ENCODE assay signal across 8 cellular contexts in the genomic region with DNA sequence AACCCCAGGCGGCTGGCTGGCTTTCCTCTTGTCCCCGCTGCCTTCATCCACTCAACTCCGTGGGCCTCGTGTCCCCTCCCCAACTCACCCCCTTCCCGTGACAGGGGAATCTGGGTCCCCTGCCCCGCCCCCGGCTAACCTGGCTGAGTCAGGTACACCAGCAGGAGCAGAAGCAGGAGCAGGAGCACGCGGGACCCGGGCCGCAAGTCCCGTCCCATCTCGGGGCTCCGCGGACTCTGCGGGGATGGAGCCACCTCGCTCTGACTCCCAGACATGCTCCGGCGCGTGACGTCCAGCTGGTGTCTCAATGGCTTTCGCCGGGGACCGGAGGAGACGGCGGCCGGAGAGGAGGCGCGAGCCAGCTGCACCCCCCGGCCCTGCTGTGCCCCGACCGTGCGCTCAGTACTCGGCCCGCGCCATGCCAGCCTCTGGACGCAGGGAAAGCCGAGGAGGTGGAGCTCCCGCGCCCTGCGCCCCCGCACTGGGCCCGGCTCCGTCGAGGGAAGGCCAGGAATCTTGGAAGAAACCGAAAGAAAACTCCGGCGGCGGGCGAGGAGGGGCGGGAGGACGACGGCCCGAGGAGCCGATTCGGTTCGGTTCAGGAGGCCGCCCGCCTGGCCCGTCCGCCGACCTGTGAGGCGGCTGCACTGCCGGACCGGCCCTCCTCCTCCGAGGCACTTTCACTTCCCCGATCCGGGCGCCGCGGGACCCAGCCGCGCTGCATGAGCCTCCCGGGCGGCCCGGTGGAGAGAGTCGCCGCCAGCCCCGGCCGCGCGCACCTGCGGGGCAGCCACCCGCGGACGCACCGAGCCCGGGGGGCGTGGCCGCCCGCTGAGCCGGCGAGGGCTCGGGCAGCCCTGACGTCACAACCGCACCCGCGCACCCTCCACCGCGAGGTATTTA. TPM values are rescaled to one million over a fixed set of nuclear protein-coding genes. Genes with fewer than 3 reads are reported as not detected.
DNase-seq lines count a peak whose midpoint lies in the region; FAIRE-seq lines count a peak whose summit lies in the region.

A gene with protein sequence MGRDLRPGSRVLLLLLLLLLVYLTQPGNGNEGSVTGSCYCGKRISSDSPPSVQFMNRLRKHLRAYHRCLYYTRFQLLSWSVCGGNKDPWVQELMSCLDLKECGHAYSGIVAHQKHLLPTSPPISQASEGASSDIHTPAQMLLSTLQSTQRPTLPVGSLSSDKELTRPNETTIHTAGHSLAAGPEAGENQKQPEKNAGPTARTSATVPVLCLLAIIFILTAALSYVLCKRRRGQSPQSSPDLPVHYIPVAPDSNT (minus strand): TSS at position 807 of the 903 bp plus-strand sequence. CDS start 589 bp downstream, at position 218.
A gene with protein sequence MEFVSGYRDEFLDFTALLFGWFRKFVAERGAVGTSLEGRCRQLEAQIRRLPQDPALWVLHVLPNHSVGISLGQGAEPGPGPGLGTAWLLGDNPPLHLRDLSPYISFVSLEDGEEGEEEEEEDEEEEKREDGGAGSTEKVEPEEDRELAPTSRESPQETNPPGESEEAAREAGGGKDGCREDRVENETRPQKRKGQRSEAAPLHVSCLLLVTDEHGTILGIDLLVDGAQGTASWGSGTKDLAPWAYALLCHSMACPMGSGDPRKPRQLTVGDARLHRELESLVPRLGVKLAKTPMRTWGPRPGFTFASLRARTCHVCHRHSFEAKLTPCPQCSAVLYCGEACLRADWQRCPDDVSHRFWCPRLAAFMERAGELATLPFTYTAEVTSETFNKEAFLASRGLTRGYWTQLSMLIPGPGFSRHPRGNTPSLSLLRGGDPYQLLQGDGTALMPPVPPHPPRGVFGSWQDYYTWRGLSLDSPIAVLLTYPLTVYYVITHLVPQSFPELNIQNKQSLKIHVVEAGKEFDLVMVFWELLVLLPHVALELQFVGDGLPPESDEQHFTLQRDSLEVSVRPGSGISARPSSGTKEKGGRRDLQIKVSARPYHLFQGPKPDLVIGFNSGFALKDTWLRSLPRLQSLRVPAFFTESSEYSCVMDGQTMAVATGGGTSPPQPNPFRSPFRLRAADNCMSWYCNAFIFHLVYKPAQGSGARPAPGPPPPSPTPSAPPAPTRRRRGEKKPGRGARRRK (plus strand): TSS at position 712 of the 903 bp plus-strand sequence. CDS start 716 bp downstream, outside the sequence.

- no peaks in the 10 kb centered on the region for H3K9me3 ChIP-seq in NT2/D1 (ENCODE audit: insufficient read depth, low read length)
- peaks cover 0 to 4% of the 10 kb centered on the region in 2 donors for H3K9me3 ChIP-seq in neuronal stem cell (replicated peaks in 1 of 2; ENCODE audit: control insufficient read depth in 2 of 2, insufficient read depth in 1 of 2, low read depth in 1 of 2, low read length in 2 of 2)

- FAIRE-seq in frontal cortex (lab: Jason Lieb, UNC): no peak
- FAIRE-seq in urothelium cell line (lab: Jason Lieb, UNC): no peak

- peak within 1 kb of the TSS; percentile 84 for H3K4me2 ChIP-seq in neuronal stem cell (ENCODE audit: insufficient read depth, low read length, poor library complexity, severe bottlenecking)

- no peak within 1 kb of the TSS for H3K4ac ChIP-seq in neuronal stem cell (ENCODE audit: low read length)

- peak within 1 kb of the TSS; percentile 4 for H2BK15ac ChIP-seq in neuronal stem cell (ENCODE audit: low read length)

- no peak within 1 kb of the TSS for H2BK120ac ChIP-seq in neuronal stem cell (ENCODE audit: low read depth, low read length)

- peak within 1 kb of the TSS; percentile 53 for H2BK5ac ChIP-seq in neuronal stem cell (ENCODE audit: low read length)

- H3K4me1 ChIP-seq in NT2/D1 (ENCODE audit: insufficient read depth, insufficient read length): peaks cover 3% of the 10 kb centered on the region
- H3K4me1 ChIP-seq in neuronal stem cell (ENCODE audit: control insufficient read depth in 2 of 2, insufficient read depth in 1 of 2, low read depth in 1 of 2, low read length in 2 of 2): peaks cover 3% of the 10 kb centered on the region in 2 donors

- DNase-seq in NCI-H1417 (lab: John Stamatoyannopoulos, UW): peak; percentile 4 to 48 (median 43)
- DNase-seq in NCI-H1417 treated with DMSO at 0.1 percent for 48 hours (lab: John Stamatoyannopoulos, UW): no peak
- DNase-seq in NT2/D1 (ENCODE audit: low read depth, low spot score): no peak
- DNase-seq in activated gamma-delta T cell (lab: John Stamatoyannopoulos, UW): peak; percentile 49
- peak; percentile 66 to 74 for DNase-seq in frontal cortex (ENCODE audit: low spot score in 2 of 2)
- no peak for DNase-seq in neuronal stem cell (ENCODE audit: low spot score)
- peak; percentile 54 for DNase-seq in urothelium cell line (ENCODE audit: low spot score)
- no peak for DNase-seq in DMS153 (lab: John Stamatoyannopoulos, UW)

- H3K23ac ChIP-seq in neuronal stem cell (ENCODE audit: low read depth, low read length, poor library complexity): peak within 1 kb of the TSS; percentile 80

- H3K27me3 ChIP-seq in NT2/D1 (ENCODE audit: insufficient read depth, insufficient read length) (peaks cover 60% of the 10 kb centered on the region), neuronal stem cell (ENCODE audit: control insufficient read depth in 3 of 3, insufficient read depth in 3 of 3, low read depth in 1 of 3, low read length in 3 of 3) (peaks cover 23 to 82% (median 65%) of the 10 kb centered on the region in 3 experiments)

- no peaks in the 10 kb centered on the region for H3K36me3 ChIP-seq in NT2/D1 (ENCODE audit: insufficient read depth, insufficient read length, low read length)
- H3K36me3 ChIP-seq in neuronal stem cell (replicated peaks in 1 of 2; ENCODE audit: control insufficient read depth in 2 of 2, insufficient read depth in 2 of 2, low read length in 2 of 2): no peaks in the 10 kb centered on the region

- WGBS in neuronal stem cell (ENCODE audit: extremely low coverage in 2 of 2, insufficient read length in 2 of 2, insufficient replicate concordance in 1 of 2), 2 donors: no CpG with 5 or more reads among the region's 100 CpGs

- H3K14ac ChIP-seq in neuronal stem cell (ENCODE audit: low read length): peak within 1 kb of the TSS; percentile 71

- H2AFZ ChIP-seq in neuronal stem cell (ENCODE audit: low read length): peak within 1 kb of the TSS; percentile 98

- H3K9ac ChIP-seq in NT2/D1 (ENCODE audit: insufficient read length, low read depth): peak within 1 kb of the TSS; percentile 61
- H3K9ac ChIP-seq in neuronal stem cell (ENCODE audit: low read depth, low read length, poor library complexity): peak within 1 kb of the TSS; percentile 86

- peak within 1 kb of the TSS; percentile 37 for H2AK5ac ChIP-seq in neuronal stem cell (ENCODE audit: low read depth, low read length)

- H3K4me3 ChIP-seq in NT2/D1 (ENCODE audit: insufficient read length, low read depth): peak within 1 kb of the TSS; percentile 60
- H3K4me3 ChIP-seq in neuronal stem cell (ENCODE audit: low read length in 2 of 2): peak within 1 kb of the TSS; percentile 46 to 73

- no peak within 1 kb of the TSS for H4K8ac ChIP-seq in neuronal stem cell (ENCODE audit: low read depth, low read length)

- H3K18ac ChIP-seq in neuronal stem cell (ENCODE audit: low read length): peak within 1 kb of the TSS; percentile 89

- peak within 1 kb of the TSS; percentile 84 for H2BK12ac ChIP-seq in neuronal stem cell (ENCODE audit: low read length)

- no peak within 1 kb of the TSS for H3K27ac ChIP-seq in neuronal stem cell (replicated peaks; ENCODE audit: low read length)

- no peaks in the 10 kb centered on the region for H3K79me1 ChIP-seq in neuronal stem cell (ENCODE audit: low read depth, low read length)

- H4K91ac ChIP-seq in neuronal stem cell (ENCODE audit: low read depth, low read length, poor library complexity): no peak within 1 kb of the TSS

RNA-seq across cellular contexts. Expression of the first gene that starts in this region (rescaled TPM):
- under 0.01 TPM for total RNA-seq in frontal cortex
- polyA plus RNA-seq in neuronal stem cell (2013, experiment 1 of 2): 0.20 TPM
- polyA plus RNA-seq in neuronal stem cell (2013, experiment 2 of 2): 0.24 TPM

RNA-seq across cellular contexts. Expression of the second gene that starts in this region (rescaled TPM):
- not detected for total RNA-seq in frontal cortex
- 0.17 TPM for polyA plus RNA-seq in neuronal stem cell (2013, experiment 1 of 2)
- polyA plus RNA-seq in neuronal stem cell (2013, experiment 2 of 2): 0.14 TPM

Comparison
In these comparisons a context has a peak if more than half of its experiments do, and no peak if none do; other contexts are left out.
1. DNase-seq: peak in NCI-H1417 (3 of 3), activated gamma-delta T cell (single experiment) and urothelium cell line (single experiment); none in NCI-H1417 treated with DMSO at 0.1 percent for 48 hours (single experiment), NT2/D1 (single experiment), neuronal stem cell (single experiment) and DMS153 (single experiment).
2. Peak in DNase-seq in frontal cortex; RNA of the genes that start here not detected or under 1 TPM.